1 cellular context compared by ENCODE assay signal in the genomic region with DNA sequence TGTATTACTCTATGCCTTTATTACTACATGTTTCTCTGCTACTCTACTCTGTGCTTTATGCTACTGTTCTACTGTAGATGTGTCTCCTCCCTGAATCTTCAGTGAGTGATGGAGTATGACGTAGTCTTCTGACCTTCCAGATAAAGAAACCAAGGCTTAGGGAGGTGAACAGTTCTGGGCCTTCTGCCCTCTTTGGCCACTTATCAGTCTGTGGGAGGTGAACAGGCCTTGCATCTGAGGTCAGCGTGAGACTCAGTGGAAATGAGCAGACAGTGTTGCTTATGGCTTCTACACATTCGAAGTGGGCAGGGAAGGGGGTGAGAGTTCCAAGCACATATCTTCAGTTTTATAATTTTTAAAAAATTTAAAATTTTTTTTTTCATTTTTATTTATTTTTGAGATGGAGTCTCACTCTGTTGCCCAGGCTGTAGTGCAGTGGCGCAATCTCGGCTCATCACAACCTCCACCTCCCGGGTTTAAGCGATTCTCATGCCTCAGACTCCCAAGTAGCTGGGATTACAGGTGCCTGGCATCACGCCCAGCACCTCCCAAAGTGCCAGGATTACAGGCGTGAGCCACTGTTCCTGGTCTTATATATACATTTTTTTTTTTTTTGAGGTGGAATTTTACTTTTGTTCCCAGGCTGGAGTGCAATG.
TF ChIP-seq lines count a peak whose summit lies in the region.

No MANE protein-coding gene starts in this region.

TF ChIP-seq in K562, 482 proteins besides CTCF, POLR2A, EP300 and RAD21 (continued from another document and continues in another):
- TF ChIP-seq ZBTB11 (CRISPR knock-in tag; IDR thresholded peaks at IDR 0.05) (peak in 1 of 3 experiments; percentile 71; a peak in 2 of 6 replicates), ZNF780A (CRISPR knock-in tag; IDR thresholded peaks at IDR 0.05) (no peak), GTF3C2 (IDR thresholded peaks at IDR 0.05; ENCODE audit: borderline replicate concordance, extremely low read depth, insufficient read length) (no peak), ZNF644 (tag; IDR thresholded peaks at IDR 0.05; ENCODE audit: low read depth) (0 out of 2 replicates have a peak, but pooled peaks have one; percentile 24), ZNF668 (CRISPR knock-in tag; IDR thresholded peaks at IDR 0.05) (no peak), ZNF347 (CRISPR knock-in tag; IDR thresholded peaks at IDR 0.05; ENCODE audit: low read depth) (no peak), STAT5B (CRISPR knock-in tag; IDR thresholded peaks at IDR 0.05) (no peak), THRB (CRISPR knock-in tag; conservative IDR thresholded peaks at IDR 0.05) (no peak), TFAP4 (CRISPR knock-in tag; IDR thresholded peaks at IDR 0.05; ENCODE audit: borderline replicate concordance) (no peak), ZNF197 (CRISPR knock-in tag; IDR thresholded peaks at IDR 0.05; ENCODE audit: low read depth) (no peak), RFX1 (IDR thresholded peaks at IDR 0.05) (no peak), E2F3 (CRISPR knock-in tag; IDR thresholded peaks at IDR 0.05) (no peak), FOXA1 (IDR thresholded peaks at IDR 0.05; ENCODE audit: borderline replicate concordance) (no peak), MTA1 (IDR thresholded peaks at IDR 0.05; ENCODE audit: borderline replicate concordance) (peak; percentile 62; the same call in 1 of the 2 replicates), AFF4 (CRISPR knock-in tag; IDR thresholded peaks at IDR 0.05) (no peak), U2AF2 (optimal IDR thresholded peaks at IDR 0.05; ENCODE audit: low read depth, low read length) (no peak), E2F1 (CRISPR knock-in tag; IDR thresholded peaks at IDR 0.05) (no peak), ZFP36 (IDR thresholded peaks at IDR 0.05; ENCODE audit: low read depth, low read length, partially characterized antibody) (no peak), KDM2B (CRISPR knock-in tag; IDR thresholded peaks at IDR 0.05) (no peak), ZNF165 (CRISPR knock-in tag; IDR thresholded peaks at IDR 0.05; ENCODE audit: borderline replicate concordance) (no peak), CBFB (CRISPR knock-in tag; IDR thresholded peaks at IDR 0.05) (no peak), SNIP1 (IDR thresholded peaks at IDR 0.05; ENCODE audit: low read depth) (no peak), TFAM (CRISPR knock-in tag; conservative IDR thresholded peaks at IDR 0.05) (no peak), MYC (IDR thresholded peaks at IDR 0.05; ENCODE audit: low read depth, low read length) (peak; percentile 51; the same call in 1 of the 2 replicates), MYC (CRISPR knock-in tag; IDR thresholded peaks at IDR 0.05; ENCODE audit: borderline replicate concordance, low read depth) (no peak), CBX5 (IDR thresholded peaks at IDR 0.05; ENCODE audit: borderline replicate concordance, low read depth) (no peak), ZNF551 (CRISPR knock-in tag; IDR thresholded peaks at IDR 0.05) (no peak), ZC3H4 (CRISPR knock-in tag; IDR thresholded peaks at IDR 0.05; ENCODE audit: borderline replicate concordance) (no peak), DMBX1 (CRISPR knock-in tag; IDR thresholded peaks at IDR 0.05; ENCODE audit: borderline replicate concordance) (peak; percentile 86; the same call in 1 of the 2 replicates), ELF2 (CRISPR knock-in tag; IDR thresholded peaks at IDR 0.05) (no peak), SIX5 (IDR thresholded peaks at IDR 0.05; ENCODE audit: borderline replicate concordance in 1 of 2, insufficient read depth in 1 of 2, low read depth in 1 of 2, low read length in 2 of 2) (no peak; a peak in 1 of 4 replicates), HOXB6 (CRISPR knock-in tag; IDR thresholded peaks at IDR 0.05; ENCODE audit: borderline replicate concordance) (no peak), XRCC4 (IDR thresholded peaks at IDR 0.05; ENCODE audit: extremely low read depth, insufficient read depth, insufficient read length) (no peak), TAF7 (tag; IDR thresholded peaks at IDR 0.05) (no peak), SMARCE1 (IDR thresholded peaks at IDR 0.05) (peak; percentile 92), THRAP3 (IDR thresholded peaks at IDR 0.05; ENCODE audit: borderline replicate concordance) (no peak), NFIX (CRISPR knock-in tag; IDR thresholded peaks at IDR 0.05; ENCODE audit: low read depth) (no peak), PHB (CRISPR knock-in tag; IDR thresholded peaks at IDR 0.05) (no peak), ZNF175 (CRISPR knock-in tag; IDR thresholded peaks at IDR 0.05; ENCODE audit: low read depth) (peak; percentile 90; the same call in 1 of the 2 replicates)
- TF ChIP-seq, protein P1, sequence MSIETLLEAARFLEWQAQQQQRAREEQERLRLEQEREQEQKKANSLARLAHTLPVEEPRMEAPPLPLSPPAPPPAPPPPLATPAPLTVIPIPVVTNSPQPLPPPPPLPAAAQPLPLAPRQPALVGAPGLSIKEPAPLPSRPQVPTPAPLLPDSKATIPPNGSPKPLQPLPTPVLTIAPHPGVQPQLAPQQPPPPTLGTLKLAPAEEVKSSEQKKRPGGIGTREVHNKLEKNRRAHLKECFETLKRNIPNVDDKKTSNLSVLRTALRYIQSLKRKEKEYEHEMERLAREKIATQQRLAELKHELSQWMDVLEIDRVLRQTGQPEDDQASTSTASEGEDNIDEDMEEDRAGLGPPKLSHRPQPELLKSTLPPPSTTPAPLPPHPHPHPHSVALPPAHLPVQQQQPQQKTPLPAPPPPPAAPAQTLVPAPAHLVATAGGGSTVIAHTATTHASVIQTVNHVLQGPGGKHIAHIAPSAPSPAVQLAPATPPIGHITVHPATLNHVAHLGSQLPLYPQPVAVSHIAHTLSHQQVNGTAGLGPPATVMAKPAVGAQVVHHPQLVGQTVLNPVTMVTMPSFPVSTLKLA (conservative IDR thresholded peaks at IDR 0.05), result peak; percentile 41 to 72; a peak in 2 of 4 replicates
- TF ChIP-seq, protein P2, sequence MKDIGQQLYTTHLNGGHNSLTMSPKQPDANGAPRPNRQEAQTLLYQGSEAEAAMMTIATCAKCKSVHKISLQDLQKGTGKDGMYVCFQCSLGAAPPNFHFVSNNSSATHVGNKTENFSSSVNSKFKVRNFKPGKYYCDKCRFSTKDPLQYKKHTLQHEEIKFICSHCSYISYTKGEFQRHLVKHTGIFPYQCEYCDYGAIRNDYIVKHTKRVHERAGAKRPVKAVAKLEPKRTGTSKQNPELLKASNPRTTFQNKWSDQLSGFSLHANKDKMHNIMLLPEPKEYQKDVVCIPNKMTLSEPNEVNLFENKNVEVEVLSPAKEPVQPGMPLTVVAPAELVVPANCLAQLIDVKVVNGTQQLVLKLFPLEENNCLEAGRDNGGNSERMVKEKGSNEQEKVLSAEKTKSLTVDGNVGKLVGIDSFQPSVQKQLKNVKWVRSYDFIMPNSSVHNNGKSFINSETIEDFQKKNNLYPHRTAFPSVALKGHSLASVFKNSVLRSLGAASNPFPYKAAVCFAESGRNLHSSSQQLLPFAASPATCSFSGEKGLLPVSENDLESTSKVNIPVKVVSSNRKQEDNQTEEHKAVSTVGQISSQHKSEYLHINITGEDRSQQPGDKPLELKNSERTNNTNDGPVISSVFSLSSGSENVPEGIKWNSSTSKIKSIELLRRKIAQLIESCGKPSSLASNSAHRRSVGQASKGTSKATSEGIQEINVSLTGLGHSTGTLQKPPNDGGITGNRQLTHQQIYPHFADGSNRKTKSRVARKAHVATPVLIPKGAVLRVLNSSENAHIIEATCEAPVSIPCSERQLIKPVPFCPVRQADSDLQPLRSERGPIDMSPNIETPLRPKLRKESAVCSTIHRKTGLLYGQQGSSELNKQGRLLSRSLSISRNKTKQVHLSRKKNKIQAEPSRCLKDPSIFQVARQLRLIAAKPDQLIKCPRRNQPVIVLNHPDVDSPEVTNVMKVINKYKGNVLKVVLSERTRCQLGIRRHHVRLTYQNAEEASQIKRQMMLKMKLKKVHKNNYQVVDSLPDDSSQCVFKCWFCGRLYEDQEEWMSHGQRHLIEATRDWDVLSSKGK (CRISPR knock-in tag; IDR thresholded peaks at IDR 0.05), result no peak
